Comparison of ENCODE assay signal across 13 cellular contexts in the genomic region with DNA sequence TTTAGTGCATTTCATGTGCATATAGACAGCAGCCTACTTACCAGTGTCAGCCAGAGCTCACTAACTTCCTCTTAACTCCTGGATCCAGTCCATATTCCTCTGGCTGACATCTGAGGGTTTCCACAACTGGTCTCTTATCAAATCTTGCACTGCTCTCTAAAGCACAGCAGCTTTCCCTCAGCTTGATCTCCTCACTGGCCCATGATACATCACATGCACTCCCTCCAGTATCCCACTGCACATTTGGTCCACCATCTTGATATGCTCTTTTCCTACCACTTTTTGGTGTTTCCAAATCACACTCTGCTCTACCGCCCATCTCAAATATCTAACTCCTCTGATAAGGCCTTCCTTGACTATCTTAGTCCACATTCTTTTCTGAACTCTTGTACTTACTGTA.
DNase-seq lines count a peak whose midpoint lies in the region; ATAC-seq, FAIRE-seq and TF ChIP-seq lines count a peak whose summit lies in the region.
"Had no signal": no experiment of that assay in that cellular context is flagged by ENCODE, and none has a peak within 500 bp of the region (broad histone marks: within the 10 kb centered on the region; RNA-seq: fewer than 3 reads in every experiment).

No MANE protein-coding gene starts in this region.

- FAIRE-seq in K562 (lab: Jason Lieb, UNC): peak; percentile 90
- FAIRE-seq: D721Med, RCC 7860 had no signal

- H2AFZ ChIP-seq in K562 (ENCODE audit: low read depth, low read length): no peak overlapping the region

- H3K4me3 Mint-ChIP-seq in stimulated activated naive B cell treated with anti-CD40 and anti-IgM and Interleukin-4, amounts not matched to agents 10 μg/mL and 1 μg/mL and 100 μg/mL, for 72 hours: no peak overlapping the region
- H3K4me3 Mint-ChIP-seq: stimulated activated naive CD8-positive, alpha-beta T cell treated with anti-CD3 and anti-CD28 coated beads, Interleukin-15, amount 100 ng/mL, for 72 hours had no signal

- in situ Hi-C loops in K562 (cut with MboI): no loop called here
- in situ Hi-C loops in transverse colon (cut with MboI; ENCODE audit: low pct_ligation_motif_present in 1 of 4, low pct_unique_long_range_greater_than_20kb in 1 of 4, low sequenced_read_pairs in 3 of 4): no loop called here

- peak; percentile 27 to 31; a peak in 2 of 4 replicates for TF ChIP-seq RAD21 in K562 (CRISPR knock-in tag; conservative IDR thresholded peaks at IDR 0.05 in 1 of 2, IDR thresholded peaks at IDR 0.05 in 1 of 2)

- 0% methylated on average over 1 of the region's 1 CpG for WGBS in K562 (ENCODE audit: insufficient coverage, low coverage, missing lambda C conversion rate)
- WGBS in transverse colon (ENCODE audit: low coverage in 1 of 2), 2 donors: 97% methylated on average over 1 of the region's 1 CpG; no CpG with 5 or more reads in 1 of the 2 donors

- no peak overlapping the region for H3K4me2 ChIP-seq in K562 (ENCODE audit: insufficient read depth, low read length)

- TF ChIP-seq CTCF in K562 (IDR thresholded peaks at IDR 0.05 in 2 of 3, conservative IDR thresholded peaks at IDR 0.05 in 1 of 3; ENCODE audit: insufficient read depth in 2 of 3, low read depth in 1 of 3, low read length in 3 of 3): no peak
- no peak for TF ChIP-seq CTCF in transverse colon (IDR thresholded peaks at IDR 0.05)

- peak; percentile 93 for ATAC-seq in K562
- ATAC-seq in left colon: peak; percentile 60
- no peak for ATAC-seq in stimulated activated naive B cell treated with anti-CD40 and anti-IgM and Interleukin-4, amounts not matched to agents 10 μg/mL and 1 μg/mL and 100 μg/mL, for 72 hours (replicated peaks)
- ATAC-seq: stimulated activated naive CD8-positive, alpha-beta T cell treated with anti-CD3 and anti-CD28 coated beads, Interleukin-15, amount 100 ng/mL, for 72 hours had no signal

- H3K27ac Mint-ChIP-seq in stimulated activated naive B cell treated with anti-CD40 and anti-IgM and Interleukin-4, amounts not matched to agents 10 μg/mL and 1 μg/mL and 100 μg/mL, for 72 hours: no peak overlapping the region

- no peaks in the 10 kb centered on the region for H3K9me3 ChIP-seq in K562 (replicated peaks; ENCODE audit: control insufficient read depth, insufficient read depth, low read depth, low read length)
- H3K9me3 ChIP-seq in transverse colon: no peaks in the 10 kb centered on the region

- H3K27ac ChIP-seq in K562 (ENCODE audit: extremely low read depth, low read depth, low read length) (no peak overlapping the region), transverse colon (peak overlapping the region; percentile 30 to 77 (median 58))

- intact Hi-C loops in K562 (cut with micrococcal nuclease) (loop anchor here (1.0 kb wide), 1 partner anchor 151 kb away; no protein-coding TSS in a partner anchor), left colon (cut with DNase I, micrococcal nuclease) (no loop called here), transverse colon (cut with DNase I; ENCODE audit: low total_unique reads) (no loop called here)

- H3K27me3 ChIP-seq in K562 (ENCODE audit: control insufficient read depth in 2 of 2, insufficient read depth in 2 of 2, low read length in 2 of 2): no peaks in the 10 kb centered on the region
- H3K27me3 ChIP-seq in transverse colon: no peaks in the 10 kb centered on the region

- TF ChIP-seq EP300 in K562 (IDR thresholded peaks at IDR 0.05; ENCODE audit: low read length) (peak; percentile 46), transverse colon (IDR thresholded peaks at IDR 0.05; ENCODE audit: low read depth) (no peak)

- H4K20me1 ChIP-seq in K562 (replicated peaks; ENCODE audit: control insufficient read depth, insufficient read depth, low read length): no peaks in the 10 kb centered on the region

- H3K36me3 ChIP-seq in K562 (ENCODE audit: control insufficient read depth, insufficient read depth, low read length): peaks cover 3% of the 10 kb centered on the region; the same call in 1 of the 3 replicates
- H3K36me3 ChIP-seq in transverse colon: no peaks in the 10 kb centered on the region

- CTCF ChIA-PET in K562 (lab: Yijun Ruan, JAX; ENCODE audit: low intra/inter-chr PET ratio): no interaction called here

- H3K4me1 ChIP-seq in K562 (replicated peaks in 1 of 2; ENCODE audit: control insufficient read depth in 2 of 2, insufficient read depth in 2 of 2, low read length in 2 of 2) (peaks cover 6 to 18% of the 10 kb centered on the region in 2 experiments; a peak in 4 of 5 replicates), transverse colon (peaks cover 16 to 59% (median 25%) of the 10 kb centered on the region in 4 donors)

- TF ChIP-seq POLR2A in K562 (conservative IDR thresholded peaks at IDR 0.05) (no peak), transverse colon (IDR thresholded peaks at IDR 0.05) (no peak)

- peak; percentile 25 for DNase-seq in NCI-H2029 (lab: John Stamatoyannopoulos, UW)
- DNase-seq in K562 (ENCODE audit: extremely low read depth in 1 of 4, low spot score in 3 of 4): peak; percentile 42 to 83 (median 64)
- no peak for DNase-seq in left colon
- DNase-seq in transverse colon: no peak
- no peak for DNase-seq in ureter (ENCODE audit: low spot score)
- no peak for DNase-seq in amniotic stem cell (lab: John Stamatoyannopoulos, UW)
- DNase-seq in stimulated activated naive B cell treated with anti-CD40 and anti-IgM and Interleukin-4, amounts not matched to agents 10 μg/mL and 1 μg/mL and 100 μg/mL, for 72 hours: no peak
- DNase-seq: activated CD4-positive, CD25-positive, alpha-beta regulatory T cell; activated effector memory CD4-positive, alpha-beta T cell treated with anti-CD3 and anti-CD28 coated beads, Interleukin-2, amount 50 U/mL, for 16 hours; NCI-H146; stimulated activated naive CD8-positive, alpha-beta T cell treated with anti-CD3 and anti-CD28 coated beads, Interleukin-15, amount 100 ng/mL, for 72 hours had no signal

- POLR2A ChIA-PET in K562 (lab: Yijun Ruan, JAX): interaction anchor here (0.9 to 1.0 kb wide), 3 partner anchors 10 to 38 kb away, joined by 3 to 5 read pairs (median 3); no protein-coding TSS in a partner anchor

- peaks cover 0 to 2% of the 10 kb centered on the region in 2 donors for H3K4me1 Mint-ChIP-seq in stimulated activated naive B cell treated with anti-CD40 and anti-IgM and Interleukin-4, amounts not matched to agents 10 μg/mL and 1 μg/mL and 100 μg/mL, for 72 hours

- H3K9me1 ChIP-seq in K562 (ENCODE audit: control insufficient read depth, insufficient read depth, low read length): no peaks in the 10 kb centered on the region

- H3K36me3 Mint-ChIP-seq in stimulated activated naive B cell treated with anti-CD40 and anti-IgM and Interleukin-4, amounts not matched to agents 10 μg/mL and 1 μg/mL and 100 μg/mL, for 72 hours: peaks cover 18 to 48% of the 10 kb centered on the region in 2 donors

- no TSS peak for BruUV-seq in K562 (replicated peaks; lab: Mats Ljungman, UMichigan)

- no peaks in the 10 kb centered on the region for H3K79me2 ChIP-seq in K562 (ENCODE audit: control insufficient read depth, insufficient read depth, low read length)

- H3K9me3 Mint-ChIP-seq in stimulated activated naive B cell treated with anti-CD40 and anti-IgM and Interleukin-4, amounts not matched to agents 10 μg/mL and 1 μg/mL and 100 μg/mL, for 72 hours: no peaks in the 10 kb centered on the region

- H3K4me3 ChIP-seq in K562 (no peak overlapping the region), transverse colon (no peak overlapping the region)

- no peak overlapping the region for H3K9ac ChIP-seq in K562 (ENCODE audit: insufficient read depth in 1 of 2, low read depth in 2 of 2, low read length in 2 of 2)

- H3K27me3 Mint-ChIP-seq in stimulated activated naive B cell treated with anti-CD40 and anti-IgM and Interleukin-4, amounts not matched to agents 10 μg/mL and 1 μg/mL and 100 μg/mL, for 72 hours: no peaks in the 10 kb centered on the region
- H3K27me3 Mint-ChIP-seq: stimulated activated naive CD8-positive, alpha-beta T cell treated with anti-CD3 and anti-CD28 coated beads, Interleukin-15, amount 100 ng/mL, for 72 hours had no signal

TF ChIP-seq in K562, 482 proteins besides CTCF, POLR2A, EP300 and RAD21 (continues in another document):
- TF ChIP-seq CHD4 (IDR thresholded peaks at IDR 0.05; ENCODE audit: insufficient read depth, insufficient replicate concordance, low read depth, low read length, poor library complexity, severe bottlenecking) (no peak), PHF21A (IDR thresholded peaks at IDR 0.05; ENCODE audit: borderline replicate concordance, low read depth) (no peak), MYNN (IDR thresholded peaks at IDR 0.05) (no peak), MYNN (CRISPR knock-in tag; IDR thresholded peaks at IDR 0.05) (no peak), ZNF224 (CRISPR knock-in tag; IDR thresholded peaks at IDR 0.05) (no peak), TCF7 (IDR thresholded peaks at IDR 0.05; ENCODE audit: borderline replicate concordance) (no peak)
- TF ChIP-seq, protein P1, sequence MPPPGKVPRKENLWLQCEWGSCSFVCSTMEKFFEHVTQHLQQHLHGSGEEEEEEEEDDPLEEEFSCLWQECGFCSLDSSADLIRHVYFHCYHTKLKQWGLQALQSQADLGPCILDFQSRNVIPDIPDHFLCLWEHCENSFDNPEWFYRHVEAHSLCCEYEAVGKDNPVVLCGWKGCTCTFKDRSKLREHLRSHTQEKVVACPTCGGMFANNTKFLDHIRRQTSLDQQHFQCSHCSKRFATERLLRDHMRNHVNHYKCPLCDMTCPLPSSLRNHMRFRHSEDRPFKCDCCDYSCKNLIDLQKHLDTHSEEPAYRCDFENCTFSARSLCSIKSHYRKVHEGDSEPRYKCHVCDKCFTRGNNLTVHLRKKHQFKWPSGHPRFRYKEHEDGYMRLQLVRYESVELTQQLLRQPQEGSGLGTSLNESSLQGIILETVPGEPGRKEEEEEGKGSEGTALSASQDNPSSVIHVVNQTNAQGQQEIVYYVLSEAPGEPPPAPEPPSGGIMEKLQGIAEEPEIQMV (tag; conservative IDR thresholded peaks at IDR 0.05; ENCODE audit: low read depth): no peak

Comparison
In these comparisons a context has a peak if more than half of its experiments do, and no peak if none do; other contexts are left out.
1. DNase-seq: peak in NCI-H2029 (single experiment) and K562 (4 of 4); none in left colon (0 of 2), transverse colon (single experiment), ureter (single experiment), amniotic stem cell (single experiment) and stimulated activated naive B cell treated with anti-CD40 and anti-IgM and Interleukin-4, amounts not matched to agents 10 μg/mL and 1 μg/mL and 100 μg/mL, for 72 hours (single experiment).
2. ATAC-seq: peak in K562 (single experiment) and left colon (single experiment); none in stimulated activated naive B cell treated with anti-CD40 and anti-IgM and Interleukin-4, amounts not matched to agents 10 μg/mL and 1 μg/mL and 100 μg/mL, for 72 hours (0 of 2).